ENCODE assay signal across 9 cellular contexts in genomic region chr9:131289301-131290038, GRCh38. TPM values are rescaled to one million over a fixed set of nuclear protein-coding genes. Genes with fewer than 3 reads are reported as not detected.
DNase-seq lines count a peak whose midpoint lies in the region; ATAC-seq and TF ChIP-seq lines count a peak whose summit lies in the region.
"Had no signal": no experiment of that assay in that cellular context is flagged by ENCODE, and none has a peak within 500 bp of the region (broad histone marks: within the 10 kb centered on the region; RNA-seq: fewer than 3 reads in every experiment).

Gene PLPP7 (plus strand): TSS chr9:131289723. CDS start chr9:131289998, 275 bp downstream.

- H3K4me3 ChIP-seq in heart right ventricle = peak within 1 kb of the TSS; percentile 58 to 79 (median 74)

- peaks cover 0 to 28% (median 0%) of the 10 kb centered on the region in 9 donors for H3K36me3 ChIP-seq in heart right ventricle

- peak within 1 kb of the TSS; percentile 44 for H3K4me3 Mint-ChIP-seq in activated B cell treated with CpG ODN at 0.5 μM for 24 hours

- no peaks in the 10 kb centered on the region for H3K9me3 ChIP-seq in heart right ventricle

- intact Hi-C loops in activated B cell treated with CpG ODN at 0.5 μM for 24 hours (cut with micrococcal nuclease) = no loop called here
- intact Hi-C loops in heart right ventricle (cut with DNase I) = loop anchor here in 1 of 10 donors (5.0 kb wide), 1 partner anchor 43 kb away; no protein-coding TSS in a partner anchor
- intact Hi-C loops in posterior vena cava (cut with DNase I) = no loop called here

- 19 to 29% methylated on average over 28 of the region's 28 CpGs for WGBS in heart right ventricle, 2 donors

- H3K27me3 ChIP-seq in heart right ventricle = no peaks in the 10 kb centered on the region

- peak within 1 kb of the TSS; percentile 89 to 98 (median 94) for H3K27ac ChIP-seq in heart right ventricle

- no peaks in the 10 kb centered on the region for H3K9me3 Mint-ChIP-seq in activated B cell treated with CpG ODN at 0.5 μM for 24 hours

- peaks cover 10 to 70% (median 40%) of the 10 kb centered on the region in 9 donors for H3K4me1 ChIP-seq in heart right ventricle

- no peaks in the 10 kb centered on the region for H3K27me3 Mint-ChIP-seq in activated B cell treated with CpG ODN at 0.5 μM for 24 hours

- CTCF ChIA-PET in activated B cell treated with CpG ODN at 0.5 μM for 24 hours (lab: Charles Lee) = interaction anchor here (1.0 to 1.7 kb wide), 2 partner anchors 47 to 112 kb away, joined by 4 to 8 read pairs; no protein-coding TSS in a partner anchor

- no peak for TF ChIP-seq CTCF in activated B cell treated with CpG ODN at 0.5 μM for 24 hours (IDR thresholded peaks at IDR 0.05)
- TF ChIP-seq CTCF in heart right ventricle (IDR thresholded peaks at IDR 0.05) = no peak

- DNase-seq in NCI-H146 (lab: John Stamatoyannopoulos, UW) = peak; percentile 34
- DNase-seq in NCI-H146 treated with DMSO at 0.1 percent for 48 hours (lab: John Stamatoyannopoulos, UW; ENCODE audit: unreplicated experiment) = no peak
- no peak for DNase-seq in activated B cell treated with CpG ODN at 0.5 μM for 24 hours
- DNase-seq in heart right ventricle = peak; percentile 85 to 90
- DNase-seq in posterior vena cava (ENCODE audit: low spot score) = peak; percentile 93
- no peak for DNase-seq in activated T-cell treated with anti-CD3 and anti-CD28 coated beads for 4 hours

- no peak within 1 kb of the TSS for H3K27ac Mint-ChIP-seq in activated B cell treated with CpG ODN at 0.5 μM for 24 hours

- H3K4me1 Mint-ChIP-seq in activated B cell treated with CpG ODN at 0.5 μM for 24 hours = peaks cover 2% of the 10 kb centered on the region

- H3K36me3 Mint-ChIP-seq in activated B cell treated with CpG ODN at 0.5 μM for 24 hours (ENCODE audit: low read depth) = no peaks in the 10 kb centered on the region

- ATAC-seq in activated B cell treated with CpG ODN at 0.5 μM for 24 hours (ENCODE audit: low read depth) = peak; percentile 73
- peak; percentile 85 to 94 (median 92) for ATAC-seq in heart right ventricle
- no peak for ATAC-seq in HG03439 (IDR thresholded peaks at IDR 0.05; ENCODE audit: unreplicated experiment)
- no peak for ATAC-seq in HG03432 (IDR thresholded peaks at IDR 0.05; ENCODE audit: unreplicated experiment)

- POLR2A ChIA-PET in activated B cell treated with CpG ODN at 0.5 μM for 24 hours (lab: Charles Lee) = interaction anchor here (0.7 to 1.9 kb wide), 4 partner anchors 11 to 37 kb away, joined by 3 to 6 read pairs (median 4); partner anchors contain the start of gene FAM78A

RNA-seq across cellular contexts. Expression of gene PLPP7, which starts in this region (rescaled TPM):
- total RNA-seq in activated B cell treated with CpG ODN at 0.5 μM for 24 hours (0.39 and 0.53 TPM in 2 replicates), heart right ventricle (100 to 1,000 TPM in 5 of 10 donors, 10 to 100 TPM in 5; 76.1 to 140 (median 102) TPM), posterior vena cava (1 to 10 TPM; 8.9 to 9.8 TPM)
- polyA plus RNA-seq in heart right ventricle = 100 to 1,000 TPM in 1 of 2 donors, 10 to 100 TPM in 1; 42.6 to 129 TPM
- total RNA-seq: T-helper 2 cell treated with Interferon-gamma antibody and Interleukin-4, amounts not matched to agents 100 ng/mL and 5 ng/mL, for 36 hours had no signal

Comparison
In these comparisons a context has a peak if more than half of its experiments do, and no peak if none do; other contexts are left out.
1. RNA of gene PLPP7 (total RNA-seq): 76.1 to 140 TPM in heart right ventricle; 8.9 to 9.8 TPM in posterior vena cava and 0.39 to 0.53 TPM in activated B cell treated with CpG ODN at 0.5 μM for 24 hours; every median in the first group is over 4 times any median in the second.
2. DNase-seq: peak in NCI-H146 (single experiment), heart right ventricle (2 of 2) and posterior vena cava (single experiment); none in NCI-H146 treated with DMSO at 0.1 percent for 48 hours (single experiment), activated B cell treated with CpG ODN at 0.5 μM for 24 hours (single experiment) and activated T-cell treated with anti-CD3 and anti-CD28 coated beads for 4 hours (single experiment).
3. Peak in ATAC-seq in activated B cell treated with CpG ODN at 0.5 μM for 24 hours; RNA of the gene not detected or under 1 TPM.
4. ATAC-seq: peak in heart right ventricle (8 of 8); none in HG03439 (single experiment) and HG03432 (single experiment).